Comparison of ENCODE assay signal across 9 cellular contexts in genomic region chr10:125720002-125720382, GRCh38. TPM values are rescaled to one million over a fixed set of nuclear protein-coding genes. Genes with fewer than 3 reads are reported as not detected.
A peak's percentile ranks its signal among the peaks of the same experiment; 100 is the strongest.
DNase-seq lines count a peak whose midpoint lies in the region; ATAC-seq and TF ChIP-seq lines count a peak whose summit lies in the region.
"Had no signal": no experiment of that assay in that cellular context is flagged by ENCODE, and none has a peak within 500 bp of the region (broad histone marks: within the 10 kb centered on the region; RNA-seq: fewer than 3 reads in every experiment).

No MANE protein-coding gene starts in this region.

- H3K9me2 ChIP-seq in Karpas-422 (replicated peaks; ENCODE audit: insufficient read depth, low read length) = no peaks in the 10 kb centered on the region

- intact Hi-C loops in CD4-positive, alpha-beta T cell (cut with DNase I, micrococcal nuclease) = loop anchor here in 1 of 2 experiments (5.0 to 10.0 kb wide), 2 partner anchors 803 to 925 kb away; partner anchors contain the start of gene EEF1AKMT2

- CTCF ChIA-PET in CD4-positive, alpha-beta T cell (lab: Charles Lee) = interaction anchor here (1.0 kb wide), 1 partner anchor 103 kb away, joined by 3 read pairs; the partner anchor contains the start of genes BCCIP and UROS

- H2AFZ ChIP-seq in Karpas-422 (ENCODE audit: low read length) = peak overlapping the region; percentile 51; the same call in 1 of the 2 replicates

- no peak for ATAC-seq in CD4-positive, alpha-beta T cell (ENCODE audit: poor library complexity)
- ATAC-seq in naive B cell (ENCODE audit: low read depth in 2 of 2) = no peak
- ATAC-seq in HG03097 (IDR thresholded peaks at IDR 0.05; ENCODE audit: low FRiP score, unreplicated experiment) = no peak
- ATAC-seq in GM21381 (IDR thresholded peaks at IDR 0.05; ENCODE audit: unreplicated experiment) = no peak

- no peaks in the 10 kb centered on the region for H3K27me3 ChIP-seq in CD4-positive, alpha-beta T cell (ENCODE audit: control insufficient read depth, insufficient read depth, low read length)
- no peaks in the 10 kb centered on the region for H3K27me3 ChIP-seq in Karpas-422 (ENCODE audit: low read length)

- H3K4me2 ChIP-seq in Karpas-422 (ENCODE audit: low read depth, low read length, poor library complexity, severe bottlenecking) = peak overlapping the region; percentile 76

- H3K9ac ChIP-seq in Karpas-422 (ENCODE audit: low read length) = peak overlapping the region; percentile 99

- peaks cover 66% of the 10 kb centered on the region for H3K36me3 Mint-ChIP-seq in CD4-positive, alpha-beta T cell (ENCODE audit: low read depth)
- H3K36me3 Mint-ChIP-seq in naive B cell = peaks cover 11 to 21% of the 10 kb centered on the region in 2 donors

- peak overlapping the region; percentile 89 for H3K27ac ChIP-seq in CD4-positive, alpha-beta T cell (ENCODE audit: low read depth, low read length)
- H3K27ac ChIP-seq in Karpas-422 (ENCODE audit: low read length) (peak overlapping the region; percentile 62), coronary artery (peak overlapping the region; percentile 77 to 95)

- H3K79me2 ChIP-seq in Karpas-422 (ENCODE audit: low read length) = peaks cover 48% of the 10 kb centered on the region

- peaks cover 39% of the 10 kb centered on the region for H3K4me1 Mint-ChIP-seq in CD4-positive, alpha-beta T cell (ENCODE audit: low read depth)
- H3K4me1 Mint-ChIP-seq in naive B cell = peaks cover 8 to 20% (median 17%) of the 10 kb centered on the region in 3 donors

- peaks cover 26% of the 10 kb centered on the region for H3K4me1 ChIP-seq in Karpas-422 (ENCODE audit: low read length)

- POLR2A ChIA-PET in CD4-positive, alpha-beta T cell (lab: Charles Lee) = interaction anchor here (1.0 to 1.8 kb wide), 4 partner anchors 9 to 104 kb away, joined by 4 to 34 read pairs (median 7); partner anchors contain the start of genes BCCIP and UROS

- peak in 1 of 10 experiments; percentile 2 for DNase-seq in CD4-positive, alpha-beta T cell
- DNase-seq in Karpas-422 = peak; percentile 55
- DNase-seq in coronary artery (ENCODE audit: low spot score) = no peak
- DNase-seq in naive B cell = no peak
- no peak for DNase-seq in amygdala (lab: John Stamatoyannopoulos, UW)
- DNase-seq in middle frontal gyrus (ENCODE audit: extremely low spot score, low spot score) = no peak

- no peaks in the 10 kb centered on the region for H3K9me3 ChIP-seq in CD4-positive, alpha-beta T cell (ENCODE audit: control insufficient read depth, low read length)
- no peaks in the 10 kb centered on the region for H3K9me3 ChIP-seq in Karpas-422 (ENCODE audit: low read length)

- H3K27me3 Mint-ChIP-seq in CD4-positive, alpha-beta T cell = no peaks in the 10 kb centered on the region
- H3K27me3 Mint-ChIP-seq in naive B cell = no peaks in the 10 kb centered on the region

- peak overlapping the region; percentile 100 for H3K4me3 Mint-ChIP-seq in CD4-positive, alpha-beta T cell
- H3K4me3 Mint-ChIP-seq in naive B cell = peak overlapping the region; percentile 95 to 99 (median 98)

- no peaks in the 10 kb centered on the region for H3K9me3 Mint-ChIP-seq in CD4-positive, alpha-beta T cell
- peaks cover 0 to 4% (median 2%) of the 10 kb centered on the region in 7 donors for H3K9me3 Mint-ChIP-seq in naive B cell

- peak overlapping the region; percentile 98 for H3K4me3 ChIP-seq in Karpas-422 (ENCODE audit: low read length)
- peak overlapping the region; percentile 100 for H3K4me3 ChIP-seq in coronary artery

- H3K27ac Mint-ChIP-seq in CD4-positive, alpha-beta T cell = peak overlapping the region; percentile 99
- H3K27ac Mint-ChIP-seq in naive B cell = peak overlapping the region; percentile 90 to 99 (median 98)

- 0 out of 2 replicates have a peak, but pooled peaks cover 5% of the 10 kb centered on the region for H4K20me1 ChIP-seq in Karpas-422 (ENCODE audit: insufficient read depth, low read depth, low read length)

- no peak for TF ChIP-seq CTCF in CD4-positive, alpha-beta T cell (IDR thresholded peaks at IDR 0.05)
- TF ChIP-seq CTCF in coronary artery (IDR thresholded peaks at IDR 0.05) = no peak

- peaks cover 43% of the 10 kb centered on the region for H3K36me3 ChIP-seq in Karpas-422 (ENCODE audit: insufficient read depth, low read length)

RNA-seq across cellular contexts. Expression of gene EDRF1, which starts 0.5 kb away (rescaled TPM):
- 10 to 100 TPM; 39.0 to 39.8 TPM for total RNA-seq in CD4-positive, alpha-beta T cell
- 26.5 and 63.3 TPM in 2 replicates for total RNA-seq in Karpas-422 (2014; rRNA removed; shearing (Covaris generic); ENCODE audit: low replicate concordance)
- polyA plus RNA-seq in naive B cell (ENCODE audit: low read depth in 6 of 6) = 10 to 100 TPM; 10.7 to 16.8 (median 14.0) TPM

RNA-seq across cellular contexts. Expression of gene TEX36, which starts 37.0 kb away (rescaled TPM):
- not detected for total RNA-seq in CD4-positive, alpha-beta T cell
- not detected in 2 replicates for total RNA-seq in Karpas-422 (2014; rRNA removed; shearing (Covaris generic); ENCODE audit: low replicate concordance)
- polyA plus RNA-seq in naive B cell (ENCODE audit: low read depth in 6 of 6) = not detected
- total RNA-seq: LHCN-M2 had no signal

RNA-seq across cellular contexts. Expression of gene MMP21, which starts 55.6 kb away (rescaled TPM):
- under 1 TPM; 0.16 to 0.34 TPM for total RNA-seq in CD4-positive, alpha-beta T cell
- total RNA-seq in Karpas-422 (2014; rRNA removed; shearing (Covaris generic); ENCODE audit: low replicate concordance) = not detected in 2 replicates
- polyA plus RNA-seq in naive B cell (ENCODE audit: low read depth in 6 of 6) = not detected
- total RNA-seq: LHCN-M2 had no signal
